ENCODE assay signal across 26 cellular contexts in the genomic region with DNA sequence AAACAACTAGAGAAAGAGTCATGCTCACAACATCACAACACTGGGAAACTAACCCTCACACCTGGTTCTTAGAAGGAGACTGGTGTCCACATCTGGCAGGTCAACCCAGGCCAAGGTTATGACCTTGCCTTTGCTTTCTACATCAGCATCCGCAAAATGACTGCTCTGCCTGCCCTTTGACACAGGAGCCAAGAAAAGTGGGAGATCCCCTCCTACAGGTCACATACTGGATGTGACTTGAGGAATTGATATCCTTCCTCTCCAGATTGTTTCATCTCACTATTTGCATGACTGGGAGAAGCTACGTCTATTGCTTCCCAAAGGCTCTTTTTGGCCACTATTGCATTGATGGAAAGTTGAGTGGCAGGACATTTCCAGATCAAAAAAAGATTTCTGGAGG.
"Had no signal": no experiment of that assay in that cellular context is flagged by ENCODE, and none has a peak within 500 bp of the region (broad histone marks: within the 10 kb centered on the region; RNA-seq: fewer than 3 reads in every experiment).

No MANE protein-coding gene starts in this region.

- FAIRE-seq: endothelial cell of umbilical vein, kidney, small intestine had no signal

- H3K36me3 Mint-ChIP-seq: immature natural killer cell; memory B cell; natural killer cell treated with Interleukin-12 subunit alpha and Interleukin-12 subunit beta and Interleukin-15 and Interleukin-18, amount 100 ng/mL, for 72 hours had no signal

- H3K36me3 ChIP-seq: colonic mucosa, left ventricle myocardium inferior, lower lobe of right lung, neural progenitor cell, ovary, right atrium auricular region, stomach, thoracic aorta had no signal

- H3K9ac ChIP-seq: neural progenitor cell had no signal

- H3K4me2 ChIP-seq: hepatocyte, neural progenitor cell had no signal

- H3K79me2 ChIP-seq: hepatocyte had no signal

- H2AFZ ChIP-seq: hepatocyte, neural progenitor cell had no signal

- H3K4me3 ChIP-seq: colonic mucosa, hepatocyte, left ventricle myocardium inferior, lower lobe of right lung, neural progenitor cell, ovary, right atrium auricular region, stomach, thoracic aorta had no signal

- H3K4me1 ChIP-seq: colonic mucosa, left ventricle myocardium inferior, lower lobe of right lung, neural progenitor cell, right atrium auricular region, stomach had no signal

- H3K9me3 ChIP-seq: colonic mucosa, lower lobe of right lung, ovary, right atrium auricular region, thoracic aorta had no signal

- DNase-seq: colonic mucosa; dermis blood vessel endothelial cell; erythroblast; foreskin melanocyte; head of caudate nucleus; immature natural killer cell; kidney; left cardiac atrium; left ventricle myocardium inferior; lower lobe of right lung; midbrain; nucleus accumbens; ovary; small intestine; stimulated activated CD4-positive, alpha-beta T cell treated with anti-CD3 and anti-CD28 coated beads, Interleukin-12 subunit alpha, Interleukin-12 subunit beta, amount 100 ng/mL, for 4 hours; stimulated activated naive CD4-positive, alpha-beta T cell; stomach; substantia nigra; trophoblast cell had no signal

- ATAC-seq: left cardiac atrium; lower lobe of right lung; natural killer cell treated with Interleukin-12 subunit alpha and Interleukin-12 subunit beta and Interleukin-15 and Interleukin-18, amount 100 ng/mL, for 72 hours had no signal

- H3K4me3 Mint-ChIP-seq: immature natural killer cell; memory B cell; natural killer cell treated with Interleukin-12 subunit alpha and Interleukin-12 subunit beta and Interleukin-15 and Interleukin-18, amount 100 ng/mL, for 72 hours; neural progenitor cell had no signal

- H3K27ac Mint-ChIP-seq: immature natural killer cell; memory B cell; natural killer cell treated with Interleukin-12 subunit alpha and Interleukin-12 subunit beta and Interleukin-15 and Interleukin-18, amount 100 ng/mL, for 72 hours; neural progenitor cell had no signal

- H3K27me3 ChIP-seq: colonic mucosa, hepatocyte, neural progenitor cell, ovary, right atrium auricular region, stomach had no signal

- H3K9me3 Mint-ChIP-seq: immature natural killer cell; memory B cell; natural killer cell treated with Interleukin-12 subunit alpha and Interleukin-12 subunit beta and Interleukin-15 and Interleukin-18, amount 100 ng/mL, for 72 hours had no signal

- H3K4me1 Mint-ChIP-seq: immature natural killer cell, memory B cell, neural progenitor cell had no signal

- H3K27ac ChIP-seq: colonic mucosa, hepatocyte, left ventricle myocardium inferior, lower lobe of right lung, neural progenitor cell, ovary, right atrium auricular region, stomach, thoracic aorta had no signal
